In genomic region chr5:177973066-177973635, GRCh38 we compare ENCODE assay signal across 27 cellular contexts. TPM values are rescaled to one million over a fixed set of nuclear protein-coding genes. Genes with fewer than 3 reads are reported as not detected.
"Had no signal": no experiment of that assay in that cellular context is flagged by ENCODE, and none has a peak within 500 bp of the region (broad histone marks: within the 10 kb centered on the region; RNA-seq: fewer than 3 reads in every experiment).

No MANE protein-coding gene starts in this region.

- H3K4me3 ChIP-seq: colonic mucosa, hepatocyte, left ventricle myocardium inferior, ovary, prostate gland, spleen, upper lobe of right lung had no signal

- H3K79me2 ChIP-seq: hepatocyte had no signal

- H3K36me3 ChIP-seq: colonic mucosa, left ventricle myocardium inferior, ovary, prostate gland, spleen, upper lobe of right lung, WERI-Rb-1 had no signal

- H3K9me3 ChIP-seq: colonic mucosa, ovary, prostate gland, upper lobe of right lung had no signal

- H3K27me3 ChIP-seq: colonic mucosa, hepatocyte, ovary, upper lobe of right lung had no signal

- DNase-seq: activated CD4-positive, CD25-positive, alpha-beta regulatory T cell treated with anti-CD3 and anti-CD28 coated beads, Interleukin-2, amount 50 U/mL, for 72 hours; activated CD8-positive, alpha-beta T cell treated with anti-CD3 and anti-CD28 coated beads, Interleukin-2, amount 10 ng/mL, durations not matched to agents 7 days and 5 days; activated gamma-delta T cell; aorta; colonic mucosa; glutamatergic neuron; immature natural killer cell; kidney glomerular epithelial cell; left ventricle myocardium inferior; midbrain; natural killer cell; ovary; spleen; stimulated activated CD4-positive, alpha-beta T cell treated with anti-CD3 and anti-CD28 coated beads, Interleukin-4, amount 100 ng/mL, for 1 hour; stimulated activated naive CD4-positive, alpha-beta T cell treated with Interleukin-2 at 50 U/mL for 16 hours; T-helper 1 cell; upper lobe of right lung; WERI-Rb-1 had no signal

- H2AFZ ChIP-seq: hepatocyte had no signal

- H3K4me1 ChIP-seq: colonic mucosa, left ventricle myocardium inferior, prostate gland, spleen, upper lobe of right lung had no signal

- H3K27ac ChIP-seq: colonic mucosa, epithelial cell of prostate, hepatocyte, left ventricle myocardium inferior, ovary, prostate gland, spleen, upper lobe of right lung, WERI-Rb-1 had no signal

- ATAC-seq: activated CD8-positive, alpha-beta T cell treated with anti-CD3 and anti-CD28 coated beads, Interleukin-2, amount 10 ng/mL, durations not matched to agents 7 days and 5 days; natural killer cell; upper lobe of right lung had no signal

- H3K4me2 ChIP-seq: hepatocyte had no signal

RNA-seq across cellular contexts. Expression of gene PROP1, which starts 22.9 kb away (rescaled TPM):
- total RNA-seq: activated CD4-positive, alpha-beta T cell treated with anti-CD3 and anti-CD28 coated beads, Interleukin-2, amount 10 ng/mL, durations not matched to agents 7 days and 5 days; activated CD8-positive, alpha-beta T cell treated with anti-CD3 and anti-CD28 coated beads, Interleukin-2, amount 10 ng/mL, durations not matched to agents 7 days and 5 days; activated T-helper 1 cell treated with anti-CD3 and anti-CD28 coated beads, Interleukin-12 subunit alpha, Interleukin-12 subunit beta, Interleukin-2, Interleukin-4 antibody, amounts not matched to agents 30 ng/mL and 10 ng/mL and 1 ng/mL, durations not matched to agents 14 hours and 24 hours and 36 hours; aorta; colonic mucosa; fibroblast of lung; frontal cortex; hepatocyte; left ventricle myocardium inferior; lung microvascular endothelial cell; natural killer cell; ovary; prostate gland; spleen; upper lobe of right lung had no signal
- polyA plus RNA-seq: aorta, fibroblast of lung, immature natural killer cell, ovary, spleen, thymus had no signal
